Comparison of ENCODE assay signal across 5 cellular contexts in genomic region chr10:131371571-131371970, GRCh38.
"Had no signal": no experiment of that assay in that cellular context is flagged by ENCODE, and none has a peak within 500 bp of the region (broad histone marks: within the 10 kb centered on the region; RNA-seq: fewer than 3 reads in every experiment).

No MANE protein-coding gene starts in this region.

- DNase-seq: H9, HCEC 1CT, IMR-90, KBM-7 had no signal

- H3K4me2 ChIP-seq: GM23338 had no signal

- H2AFZ ChIP-seq: GM23338 had no signal

- ATAC-seq: GM23338 had no signal

- H3K4me3 ChIP-seq: GM23338 had no signal
